18 cellular contexts compared by ENCODE assay signal in the genomic region with DNA sequence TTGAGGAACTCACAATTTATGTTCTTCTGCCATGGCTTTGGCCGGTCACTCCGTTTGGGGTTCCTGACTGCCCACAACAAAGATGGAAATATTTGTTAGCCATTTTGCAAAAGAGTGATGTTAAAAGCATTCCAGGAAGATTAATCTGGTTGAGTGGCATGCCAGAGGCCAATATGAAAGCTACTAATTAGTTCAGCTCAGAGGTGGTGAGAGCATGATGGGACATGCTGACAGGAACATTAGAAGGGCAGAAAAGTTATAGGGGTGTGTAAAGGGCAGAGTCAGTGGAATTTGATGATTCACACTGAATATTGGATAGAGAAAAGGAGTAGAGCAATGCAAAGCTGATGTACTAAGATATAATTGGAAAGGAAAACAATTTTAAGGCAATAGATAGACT.
"Had no signal": no experiment of that assay in that cellular context is flagged by ENCODE, and none has a peak within 500 bp of the region (broad histone marks: within the 10 kb centered on the region; RNA-seq: fewer than 3 reads in every experiment).

No MANE protein-coding gene starts in this region.

- H3K27ac ChIP-seq: body of pancreas, lower lobe of right lung, neutrophil, pancreas, sigmoid colon, spleen, thoracic aorta, upper lobe of right lung had no signal

- ATAC-seq: activated CD8-positive, alpha-beta memory T cell treated with anti-CD3 and anti-CD28 coated beads, Interleukin-2, amount 10 ng/mL, durations not matched to agents 7 days and 5 days; body of pancreas; left colon; lower lobe of right lung; natural killer cell treated with Interleukin-12 subunit alpha and Interleukin-12 subunit beta and Interleukin-15 and Interleukin-18, amount 100 ng/mL, for 72 hours; pancreas; stimulated activated naive B cell treated with anti-CD40 and anti-IgM and Interleukin-4, amounts not matched to agents 10 μg/mL and 1 μg/mL and 100 μg/mL, for 72 hours; upper lobe of right lung; WTC11 had no signal

- DNase-seq: activated CD4-positive, alpha-beta memory T cell treated with anti-CD3 and anti-CD28 coated beads, Interleukin-2, amount 10 ng/mL, durations not matched to agents 7 days and 5 days; activated CD4-positive, alpha-beta T cell treated with anti-CD3 and anti-CD28 coated beads for 48 hours; activated CD8-positive, alpha-beta memory T cell treated with anti-CD3 and anti-CD28 coated beads, Interleukin-2, amount 10 ng/mL, durations not matched to agents 7 days and 5 days; body of pancreas; central memory CD4-positive, alpha-beta T cell; left colon; lower lobe of right lung; pancreas; sigmoid colon; spleen; stimulated activated naive B cell treated with anti-CD40 and anti-IgM and Interleukin-4, amounts not matched to agents 10 μg/mL and 1 μg/mL and 100 μg/mL, for 72 hours; T-helper 2 cell; upper lobe of right lung had no signal

- H3K9me3 ChIP-seq: body of pancreas, lower lobe of right lung, neutrophil, pancreas, sigmoid colon, thoracic aorta, upper lobe of right lung had no signal

- FAIRE-seq: colon, pancreas had no signal

- H3K4me3 ChIP-seq: body of pancreas, lower lobe of right lung, pancreas, sigmoid colon, spleen, thoracic aorta, upper lobe of right lung had no signal

- H3K36me3 ChIP-seq: lower lobe of right lung, neutrophil, pancreas, sigmoid colon, spleen, thoracic aorta, upper lobe of right lung had no signal

- H3K4me1 ChIP-seq: body of pancreas, lower lobe of right lung, pancreas, sigmoid colon, spleen, upper lobe of right lung had no signal

- H3K27me3 ChIP-seq: body of pancreas, neutrophil, pancreas, sigmoid colon, spleen, upper lobe of right lung had no signal
